ENCODE assay signal across 16 cellular contexts in genomic region chr3:166986000-166986399, GRCh38.
DNase-seq lines count a peak whose midpoint lies in the region; ATAC-seq and TF ChIP-seq lines count a peak whose summit lies in the region.
"Had no signal": no experiment of that assay in that cellular context is flagged by ENCODE, and none has a peak within 500 bp of the region (broad histone marks: within the 10 kb centered on the region; RNA-seq: fewer than 3 reads in every experiment).

No MANE protein-coding gene starts in this region.

- DNase-seq in Caki2 (ENCODE audit: low read depth) (peak; percentile 8), M059J (ENCODE audit: low read depth) (peak; percentile 61), astrocyte of the spinal cord (ENCODE audit: low read depth, low spot score) (peak; percentile 9), osteocyte (ENCODE audit: extremely low spot score, unreplicated experiment) (no peak)
- no peak for DNase-seq in naive thymus-derived CD8-positive, alpha-beta T cell
- DNase-seq: CD4-positive, CD25-positive, alpha-beta regulatory T cell; DMS79; GM23248; NCI-H1092 treated with DMSO at 0.1 percent for 48 hours; NCI-H1436 treated with DMSO at 0.1 percent for 48 hours; NCI-H1930; NCI-H69; NK-92 treated with Interleukin-12 subunit alpha and Interleukin-12 subunit beta, amount 100 ng/mL, for 24 hours had no signal

- POLR2A ChIA-PET in naive thymus-derived CD8-positive, alpha-beta T cell (lab: Charles Lee): no interaction called here

- H3K27me3 Mint-ChIP-seq in osteocyte (ENCODE audit: unreplicated experiment): no peaks in the 10 kb centered on the region
- H3K27me3 Mint-ChIP-seq in naive thymus-derived CD8-positive, alpha-beta T cell: no peaks in the 10 kb centered on the region
- H3K27me3 Mint-ChIP-seq: CD4-positive, CD25-positive, alpha-beta regulatory T cell had no signal

- no peaks in the 10 kb centered on the region for H3K9me3 Mint-ChIP-seq in osteocyte (ENCODE audit: unreplicated experiment)
- peaks cover 0 to 4% (median 0%) of the 10 kb centered on the region in 9 donors for H3K9me3 Mint-ChIP-seq in naive thymus-derived CD8-positive, alpha-beta T cell
- H3K9me3 Mint-ChIP-seq: T-helper 1 cell treated with Interleukin-12 subunit alpha and Interleukin-12 subunit beta and Interleukin-4 antibody, amounts not matched to agents 30 μg/mL and 1 μg/mL, for 36 hours had no signal

- H3K4me3 Mint-ChIP-seq in osteocyte (ENCODE audit: unreplicated experiment): no peak overlapping the region
- no peak overlapping the region for H3K4me3 Mint-ChIP-seq in naive thymus-derived CD8-positive, alpha-beta T cell
- H3K4me3 Mint-ChIP-seq: CD4-positive, CD25-positive, alpha-beta regulatory T cell; T-helper 1 cell treated with Interleukin-12 subunit alpha and Interleukin-12 subunit beta and Interleukin-4 antibody, amounts not matched to agents 30 μg/mL and 1 μg/mL, for 36 hours had no signal

- in situ Hi-C loops in Caki2 (cut with HindIII; ENCODE audit: low pct_unique_long_range_greater_than_20kb, low sequenced_read_pairs): no loop called here
- in situ Hi-C loops in astrocyte of the spinal cord (cut with HindIII; ENCODE audit: low sequenced_read_pairs): no loop called here

- no peak overlapping the region for H3K4me3 ChIP-seq in astrocyte of the spinal cord (ENCODE audit: low read depth, low read length)
- H3K4me3 ChIP-seq: GM23248 had no signal

- peaks cover 31% of the 10 kb centered on the region for H3K4me1 Mint-ChIP-seq in osteocyte (ENCODE audit: unreplicated experiment)
- no peaks in the 10 kb centered on the region for H3K4me1 Mint-ChIP-seq in naive thymus-derived CD8-positive, alpha-beta T cell
- H3K4me1 Mint-ChIP-seq: CD4-positive, CD25-positive, alpha-beta regulatory T cell had no signal

- no peaks in the 10 kb centered on the region for H3K36me3 Mint-ChIP-seq in osteocyte (ENCODE audit: unreplicated experiment)
- H3K36me3 Mint-ChIP-seq in naive thymus-derived CD8-positive, alpha-beta T cell: no peaks in the 10 kb centered on the region
- H3K36me3 Mint-ChIP-seq: CD4-positive, CD25-positive, alpha-beta regulatory T cell had no signal

- peak overlapping the region; percentile 95 for H3K27ac Mint-ChIP-seq in osteocyte (ENCODE audit: unreplicated experiment)
- H3K27ac Mint-ChIP-seq in naive thymus-derived CD8-positive, alpha-beta T cell: no peak overlapping the region
- H3K27ac Mint-ChIP-seq: CD4-positive, CD25-positive, alpha-beta regulatory T cell; T-helper 1 cell treated with Interleukin-12 subunit alpha and Interleukin-12 subunit beta and Interleukin-4 antibody, amounts not matched to agents 30 μg/mL and 1 μg/mL, for 36 hours had no signal

- no peak for TF ChIP-seq CTCF in astrocyte of the spinal cord (IDR thresholded peaks at IDR 0.05; ENCODE audit: low read depth, low read length)
- no peak for TF ChIP-seq CTCF in osteocyte (IDR thresholded peaks at IDR 0.05)

- ATAC-seq in naive thymus-derived CD8-positive, alpha-beta T cell: no peak
- ATAC-seq in GM18909 (IDR thresholded peaks at IDR 0.05; ENCODE audit: poor library complexity, unreplicated experiment) (no peak), GM21381 (IDR thresholded peaks at IDR 0.05; ENCODE audit: unreplicated experiment) (no peak)

Comparison
In these comparisons a context has a peak if more than half of its experiments do, and no peak if none do; other contexts are left out.
1. DNase-seq: peak in Caki2 (single experiment), M059J (single experiment) and astrocyte of the spinal cord (single experiment); none in osteocyte (single experiment) and naive thymus-derived CD8-positive, alpha-beta T cell (0 of 10).